Comparison of ENCODE assay signal across 40 cellular contexts in genomic region chr1:91968334-91968733, GRCh38. TPM values are rescaled to one million over a fixed set of nuclear protein-coding genes. Genes with fewer than 3 reads are reported as not detected.
"Had no signal": no experiment of that assay in that cellular context is flagged by ENCODE, and none has a peak within 500 bp of the region (broad histone marks: within the 10 kb centered on the region; RNA-seq: fewer than 3 reads in every experiment).

No MANE protein-coding gene starts in this region.

- H3K4me2 ChIP-seq: KMS-11 had no signal

- H3K9ac ChIP-seq: KMS-11 had no signal

- DNase-seq: Karpas-422, Kasumi-1, MG63, MM.1S, MV-4-11, NCI-H1048, NCI-H1092, NCI-H1092 treated with DMSO at 0.1 percent for 48 hours, NCI-H1105, NCI-H1105 treated with DMSO at 0.1 percent for 48 hours, NCI-H1417, NCI-H1417 treated with DMSO at 0.1 percent for 48 hours, NCI-H1436, NCI-H1436 treated with DMSO at 0.1 percent for 48 hours, NCI-H146, NCI-H1694, NCI-H1694 treated with DMSO at 0.1 percent for 48 hours, NCI-H187, NCI-H187 treated with DMSO at 0.1 percent for 48 hours, NCI-H1930, NCI-H2029, NCI-H2029 treated with DMSO at 0.1 percent for 48 hours, NCI-H2081, NCI-H2081 treated with DMSO at 0.1 percent for 48 hours, NCI-H2107, NCI-H2171, NCI-H2171 treated with DMSO at 0.1 percent for 48 hours, NCI-H2227 treated with DMSO at 0.1 percent for 48 hours, NCI-H226, NCI-H345, NCI-H446, NCI-H446 treated with DMSO at 0.1 percent for 48 hours, NCI-H510A, NCI-H510A treated with DMSO at 0.1 percent for 48 hours, NCI-H524 had no signal

- H3K27ac ChIP-seq: KMS-11 had no signal

- H3K9me3 ChIP-seq: MG63 had no signal

- H3K4me3 ChIP-seq: MG63 had no signal

- H3K36me3 ChIP-seq: MG63 had no signal

- H3K27me3 ChIP-seq: MG63 had no signal

RNA-seq across cellular contexts. Expression of gene BRDT, which starts 19.1 kb away (rescaled TPM):
- total RNA-seq: LHCN-M2, M059J, MCF 10A, NCI-H460 had no signal
